Comparison of ENCODE assay signal across 34 cellular contexts in the genomic region with DNA sequence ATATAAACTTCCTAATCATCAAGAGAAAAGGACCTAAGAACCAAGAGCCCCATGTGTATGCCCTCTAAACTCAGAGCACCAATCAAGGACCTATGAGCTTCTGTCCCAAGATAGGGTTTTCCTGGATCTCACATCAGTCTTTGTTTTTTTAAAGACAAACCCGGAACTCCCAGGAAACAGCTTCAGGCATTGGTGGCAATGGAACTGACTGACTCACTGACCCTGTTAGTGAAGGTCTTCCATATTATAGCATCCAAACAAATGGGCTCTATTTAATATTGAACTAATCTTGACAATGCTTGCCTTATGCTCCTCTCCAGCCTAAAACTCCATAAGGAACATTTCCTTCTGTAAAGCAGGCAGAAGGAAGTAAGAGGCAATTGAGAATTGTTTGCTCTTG.
"Had no signal": no experiment of that assay in that cellular context is flagged by ENCODE, and none has a peak within 500 bp of the region (broad histone marks: within the 10 kb centered on the region; RNA-seq: fewer than 3 reads in every experiment).

No MANE protein-coding gene starts in this region.

- H3K4me1 ChIP-seq: breast epithelium had no signal

- H3K27ac Mint-ChIP-seq: activated CD4-positive, alpha-beta memory T cell treated with anti-CD3 and anti-CD28 coated beads, Interleukin-2, amount 10 ng/mL, durations not matched to agents 7 days and 5 days; activated CD8-positive, alpha-beta memory T cell treated with anti-CD3 and anti-CD28 coated beads, Interleukin-2, amount 10 ng/mL, durations not matched to agents 7 days and 5 days; activated naive CD8-positive, alpha-beta T cell treated with anti-CD3 and anti-CD28 coated beads, Interleukin-2, amount 10 ng/mL, durations not matched to agents 7 days and 5 days had no signal

- H3K27ac ChIP-seq: breast epithelium, KMS-11, Peyer's patch, SK-N-MC, WERI-Rb-1 had no signal

- H3K9me3 Mint-ChIP-seq: activated CD4-positive, alpha-beta memory T cell treated with anti-CD3 and anti-CD28 coated beads, Interleukin-2, amount 10 ng/mL, durations not matched to agents 7 days and 5 days; activated naive CD8-positive, alpha-beta T cell treated with anti-CD3 and anti-CD28 coated beads, Interleukin-2, amount 10 ng/mL, durations not matched to agents 7 days and 5 days had no signal

- ATAC-seq: activated CD8-positive, alpha-beta memory T cell treated with anti-CD3 and anti-CD28 coated beads, Interleukin-2, amount 10 ng/mL, durations not matched to agents 7 days and 5 days; body of pancreas; PC-3 had no signal

- DNase-seq: activated CD4-positive, alpha-beta memory T cell treated with anti-CD3 and anti-CD28 coated beads, Interleukin-2, amount 10 ng/mL, durations not matched to agents 7 days and 5 days; activated CD4-positive, alpha-beta T cell treated with anti-CD3 and anti-CD28 coated beads for 1 hour; activated CD4-positive, alpha-beta T cell treated with anti-CD3 and anti-CD28 coated beads for 48 hours; activated CD4-positive, CD25-positive, alpha-beta regulatory T cell; activated CD8-positive, alpha-beta memory T cell treated with anti-CD3 and anti-CD28 coated beads for 24 hours; activated CD8-positive, alpha-beta memory T cell treated with anti-CD3 and anti-CD28 coated beads, Interleukin-2, amount 10 ng/mL, durations not matched to agents 7 days and 5 days; activated CD8-positive, alpha-beta memory T cell treated with anti-CD3 and anti-CD28 coated beads, Interleukin-2, amount 50 U/mL, for 48 hours; activated effector memory CD4-positive, alpha-beta T cell treated with Interleukin-2 at 50 U/mL for 16 hours; activated naive CD4-positive, alpha-beta T cell treated with anti-CD3 and anti-CD28 coated beads, Interleukin-2, amount 50 U/mL, for 16 hours; activated naive CD8-positive, alpha-beta T cell treated with anti-CD3 and anti-CD28 coated beads, Interleukin-2, amount 10 ng/mL, durations not matched to agents 7 days and 5 days; activated T-cell treated with anti-CD3 and anti-CD28 coated beads, Interleukin-2, amount 50 U/mL, for 48 hours; adrenal gland; body of pancreas; caudate nucleus; cerebellar nuclear complex; MM.1S; MV-4-11; NCI-H1092; NCI-H1436 treated with DMSO at 0.1 percent for 48 hours; NCI-H1694 treated with DMSO at 0.1 percent for 48 hours; NCI-H2029; NCI-H345; NCI-H510A; NCI-H526; NCI-H748 treated with DMSO at 0.1 percent for 48 hours; NK-92 treated with Interleukin-12 subunit alpha and Interleukin-12 subunit beta, amount 100 ng/mL, for 24 hours; PC-3; Peyer's patch; Right ventricle myocardium superior; T1000; WERI-Rb-1 had no signal

- H3K4me3 Mint-ChIP-seq: activated CD4-positive, alpha-beta memory T cell treated with anti-CD3 and anti-CD28 coated beads, Interleukin-2, amount 10 ng/mL, durations not matched to agents 7 days and 5 days; activated CD8-positive, alpha-beta memory T cell treated with anti-CD3 and anti-CD28 coated beads, Interleukin-2, amount 10 ng/mL, durations not matched to agents 7 days and 5 days; activated naive CD8-positive, alpha-beta T cell treated with anti-CD3 and anti-CD28 coated beads, Interleukin-2, amount 10 ng/mL, durations not matched to agents 7 days and 5 days had no signal

- H3K4me1 Mint-ChIP-seq: activated CD4-positive, alpha-beta memory T cell treated with anti-CD3 and anti-CD28 coated beads, Interleukin-2, amount 10 ng/mL, durations not matched to agents 7 days and 5 days; activated CD8-positive, alpha-beta memory T cell treated with anti-CD3 and anti-CD28 coated beads, Interleukin-2, amount 10 ng/mL, durations not matched to agents 7 days and 5 days; activated naive CD8-positive, alpha-beta T cell treated with anti-CD3 and anti-CD28 coated beads, Interleukin-2, amount 10 ng/mL, durations not matched to agents 7 days and 5 days had no signal

- H3K9ac ChIP-seq: KMS-11 had no signal

- H3K9me3 ChIP-seq: adrenal gland, body of pancreas, breast epithelium, Peyer's patch had no signal

- H3K36me3 ChIP-seq: adrenal gland, breast epithelium, Peyer's patch, WERI-Rb-1 had no signal

- H3K27me3 ChIP-seq: adrenal gland, body of pancreas, breast epithelium, Peyer's patch had no signal

- H3K4me3 ChIP-seq: adrenal gland, body of pancreas, breast epithelium, Peyer's patch, SK-N-MC had no signal

- H3K36me3 Mint-ChIP-seq: activated CD8-positive, alpha-beta memory T cell treated with anti-CD3 and anti-CD28 coated beads, Interleukin-2, amount 10 ng/mL, durations not matched to agents 7 days and 5 days; activated naive CD8-positive, alpha-beta T cell treated with anti-CD3 and anti-CD28 coated beads, Interleukin-2, amount 10 ng/mL, durations not matched to agents 7 days and 5 days had no signal

- H3K4me2 ChIP-seq: KMS-11 had no signal
